In the genomic region with DNA sequence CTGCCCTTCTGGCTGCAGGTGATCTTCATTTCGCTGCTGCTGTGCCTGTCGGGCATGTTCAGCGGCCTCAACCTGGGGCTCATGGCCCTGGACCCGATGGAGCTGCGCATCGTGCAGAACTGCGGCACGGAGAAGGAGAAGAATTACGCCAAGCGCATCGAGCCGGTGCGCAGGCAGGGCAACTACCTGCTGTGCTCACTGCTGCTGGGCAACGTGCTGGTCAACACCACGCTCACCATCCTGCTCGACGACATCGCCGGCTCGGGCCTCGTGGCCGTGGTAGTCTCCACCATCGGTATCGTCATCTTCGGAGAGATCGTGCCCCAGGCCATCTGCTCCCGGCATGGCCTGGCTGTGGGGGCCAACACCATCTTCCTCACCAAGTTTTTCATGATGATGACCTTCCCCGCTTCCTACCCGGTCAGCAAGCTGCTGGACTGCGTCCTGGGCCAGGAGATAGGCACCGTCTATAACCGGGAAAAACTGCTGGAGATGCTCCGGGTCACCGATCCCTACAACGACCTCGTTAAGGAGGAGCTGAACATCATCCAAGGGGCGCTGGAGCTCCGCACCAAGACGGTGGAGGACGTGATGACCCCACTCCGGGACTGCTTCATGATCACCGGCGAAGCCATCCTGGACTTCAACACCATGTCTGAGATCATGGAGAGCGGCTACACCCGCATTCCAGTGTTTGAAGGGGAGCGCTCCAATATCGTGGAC, we compare ENCODE assay signal across 8 cellular contexts. TPM values are rescaled to one million over a fixed set of nuclear protein-coding genes. Genes with fewer than 3 reads are reported as not detected.
DNase-seq lines count a peak whose midpoint lies in the region; ATAC-seq lines count a peak whose summit lies in the region.

No MANE protein-coding gene starts in this region.

- peak overlapping the region; percentile 88 for H3K4me2 ChIP-seq in skeletal muscle satellite cell (ENCODE audit: low read length)

- peaks cover 2% of the 10 kb centered on the region for H3K27me3 Mint-ChIP-seq in activated naive CD8-positive, alpha-beta T cell treated with anti-CD3 and anti-CD28 coated beads, Interleukin-2, amount 10 ng/mL, durations not matched to agents 7 days and 5 days

- H3K4me3 Mint-ChIP-seq in activated naive CD8-positive, alpha-beta T cell treated with anti-CD3 and anti-CD28 coated beads, Interleukin-2, amount 10 ng/mL, durations not matched to agents 7 days and 5 days, result peak overlapping the region; percentile 92

- H3K27ac Mint-ChIP-seq in activated naive CD8-positive, alpha-beta T cell treated with anti-CD3 and anti-CD28 coated beads, Interleukin-2, amount 10 ng/mL, durations not matched to agents 7 days and 5 days, result peak overlapping the region; percentile 32

- H3K36me3 Mint-ChIP-seq in activated naive CD8-positive, alpha-beta T cell treated with anti-CD3 and anti-CD28 coated beads, Interleukin-2, amount 10 ng/mL, durations not matched to agents 7 days and 5 days, result peaks cover 15% of the 10 kb centered on the region

- DNase-seq in AG20443 (ENCODE audit: low spot score) (peak; percentile 38), iPS DF 6.9 (ENCODE audit: low read depth, low spot score) (no peak), HT-29 (ENCODE audit: low spot score) (no peak), SW480 (ENCODE audit: low spot score) (no peak)
- DNase-seq in activated naive CD8-positive, alpha-beta T cell treated with anti-CD3 and anti-CD28 coated beads, Interleukin-2, amount 10 ng/mL, durations not matched to agents 7 days and 5 days, result no peak

- H3K27ac ChIP-seq in HUES48 (ENCODE audit: low read depth, low read length), result no peak overlapping the region
- no peak overlapping the region for H3K27ac ChIP-seq in iPS DF 6.9 (ENCODE audit: low read length)

- H3K9ac ChIP-seq in HUES48 (ENCODE audit: low read depth, low read length) (peak overlapping the region; percentile 10; the same call in 1 of the 2 replicates), skeletal muscle satellite cell (ENCODE audit: low read depth, low read length) (peak overlapping the region; percentile 84)

- ATAC-seq in activated naive CD8-positive, alpha-beta T cell treated with anti-CD3 and anti-CD28 coated beads, Interleukin-2, amount 10 ng/mL, durations not matched to agents 7 days and 5 days (ENCODE audit: low read depth), result no peak
- no peak for ATAC-seq in HG03565 (IDR thresholded peaks at IDR 0.05; ENCODE audit: unreplicated experiment)

- no peaks in the 10 kb centered on the region for H3K36me3 ChIP-seq in HUES48 (ENCODE audit: control insufficient read depth, insufficient read depth, low read length)
- peaks cover 2% of the 10 kb centered on the region; the same call in 1 of the 2 replicates for H3K36me3 ChIP-seq in iPS DF 6.9 (ENCODE audit: control insufficient read depth, insufficient read depth, low read length)
- H3K36me3 ChIP-seq in skeletal muscle satellite cell (ENCODE audit: insufficient read depth, low read length), result no peaks in the 10 kb centered on the region

- peaks cover 31% of the 10 kb centered on the region for H3K4me1 ChIP-seq in HUES48 (ENCODE audit: control insufficient read depth, insufficient read depth, low read length)
- H3K4me1 ChIP-seq in iPS DF 6.9 (ENCODE audit: control insufficient read depth, insufficient read depth, low read length), result peaks cover 7% of the 10 kb centered on the region
- H3K4me1 ChIP-seq in skeletal muscle satellite cell (ENCODE audit: control insufficient read depth, insufficient read depth, low read length), result peaks cover 9% of the 10 kb centered on the region

- H3K9me3 ChIP-seq in HUES48 (ENCODE audit: control insufficient read depth, insufficient read depth, low read length) (no peaks in the 10 kb centered on the region), iPS DF 6.9 (ENCODE audit: control insufficient read depth, insufficient read depth, low read length) (no peaks in the 10 kb centered on the region), skeletal muscle satellite cell (replicated peaks; ENCODE audit: low read length) (no peaks in the 10 kb centered on the region)

- no peaks in the 10 kb centered on the region for H3K9me3 Mint-ChIP-seq in activated naive CD8-positive, alpha-beta T cell treated with anti-CD3 and anti-CD28 coated beads, Interleukin-2, amount 10 ng/mL, durations not matched to agents 7 days and 5 days

- no CpG with 5 or more reads among the region's 47 CpGs for WGBS in iPS DF 6.9 (ENCODE audit: insufficient coverage, insufficient read length)

- H3K4me3 ChIP-seq in HUES48 (ENCODE audit: low read depth, low read length) (peak overlapping the region; percentile 81), iPS DF 6.9 (ENCODE audit: low read length) (peak overlapping the region; percentile 94), skeletal muscle satellite cell (ENCODE audit: low read length) (peak overlapping the region; percentile 99)

- POLR2A ChIA-PET in activated naive CD8-positive, alpha-beta T cell treated with anti-CD3 and anti-CD28 coated beads, Interleukin-2, amount 10 ng/mL, durations not matched to agents 7 days and 5 days (lab: Charles Lee), result interaction anchor here (0.6 to 3.5 kb wide), 4 partner anchors 135 to 1785 kb away, joined by 3 to 21 read pairs (median 10); no protein-coding TSS in a partner anchor

- H3K27me3 ChIP-seq in HUES48 (ENCODE audit: control insufficient read depth, insufficient read depth, low read length) (peaks cover 20% of the 10 kb centered on the region), iPS DF 6.9 (ENCODE audit: control insufficient read depth, insufficient read depth, low read length) (peaks cover 9% of the 10 kb centered on the region; the same call in 1 of the 2 replicates), skeletal muscle satellite cell (ENCODE audit: control insufficient read depth, insufficient read depth, low read length) (peaks cover 4% of the 10 kb centered on the region)

- H3K4me1 Mint-ChIP-seq in activated naive CD8-positive, alpha-beta T cell treated with anti-CD3 and anti-CD28 coated beads, Interleukin-2, amount 10 ng/mL, durations not matched to agents 7 days and 5 days, result peaks cover 53% of the 10 kb centered on the region

RNA-seq across cellular contexts. Expression of gene CNNM2, which starts 1.3 kb away (rescaled TPM):
- total RNA-seq in activated naive CD8-positive, alpha-beta T cell treated with anti-CD3 and anti-CD28 coated beads, Interleukin-2, amount 10 ng/mL, durations not matched to agents 7 days and 5 days, result 10 to 100 TPM; 10.9 to 12.3 TPM
- 2.6 and 4.8 TPM in 2 replicates for total RNA-seq in skeletal muscle satellite cell (2012; rRNA removed)
- 13.9 and 14.5 TPM in 2 replicates for total RNA-seq in HT-29 (2014; rRNA removed; shearing (Covaris generic))

RNA-seq across cellular contexts. Expression of gene AS3MT, which starts 50.1 kb away (rescaled TPM):
- total RNA-seq in activated naive CD8-positive, alpha-beta T cell treated with anti-CD3 and anti-CD28 coated beads, Interleukin-2, amount 10 ng/mL, durations not matched to agents 7 days and 5 days, result 1 to 10 TPM; 1.1 to 1.3 TPM
- 0.25 and 0.66 TPM in 2 replicates for total RNA-seq in skeletal muscle satellite cell (2012; rRNA removed)
- total RNA-seq in HT-29 (2014; rRNA removed; shearing (Covaris generic)), result not detected in 2 replicates
